Comparison of ENCODE assay signal across 12 cellular contexts in the genomic region with DNA sequence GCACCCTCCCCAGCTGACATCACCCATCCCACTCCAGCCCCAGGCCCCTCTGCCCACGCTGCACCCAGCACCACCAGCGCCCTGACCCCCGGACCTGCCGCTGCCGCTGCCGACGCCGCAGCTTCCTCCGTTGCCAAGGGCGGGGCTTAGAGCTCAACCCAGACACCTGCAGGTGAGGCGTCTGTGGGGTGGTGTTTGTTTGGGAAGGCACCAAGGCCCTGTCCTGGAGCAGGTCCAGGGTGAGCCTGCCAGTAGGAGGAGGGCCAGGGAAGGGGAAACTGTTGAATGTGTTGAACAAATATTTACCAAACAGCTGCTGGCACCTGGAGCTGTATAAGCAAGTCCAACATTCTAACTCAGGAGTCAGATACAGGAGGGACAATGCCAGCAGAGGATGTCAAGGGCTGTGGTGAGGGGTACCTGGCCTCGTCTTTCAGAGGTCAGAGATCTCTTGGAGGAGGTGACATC. TPM values are rescaled to one million over a fixed set of nuclear protein-coding genes. Genes with fewer than 3 reads are reported as not detected.
DNase-seq lines count a peak whose midpoint lies in the region; ATAC-seq and TF ChIP-seq lines count a peak whose summit lies in the region.
"Had no signal": no experiment of that assay in that cellular context is flagged by ENCODE, and none has a peak within 500 bp of the region (broad histone marks: within the 10 kb centered on the region; RNA-seq: fewer than 3 reads in every experiment).

No MANE protein-coding gene starts in this region.

- TF ChIP-seq CTCF in OCI-LY3 (IDR thresholded peaks at IDR 0.05; ENCODE audit: low read depth, low read length), result no peak
- TF ChIP-seq CTCF in type B pancreatic cell (conservative IDR thresholded peaks at IDR 0.05), result no peak

- in situ Hi-C loops in HAP-1 (cut with MboI; ENCODE audit: low sequenced_read_pairs), result no loop called here

- peak overlapping the region; percentile 52 for H3K27ac Mint-ChIP-seq in activated naive CD4-positive, alpha-beta T cell treated with anti-CD3 and anti-CD28 coated beads, Interleukin-2, amount 10 ng/mL, durations not matched to agents 7 days and 5 days
- H3K27ac Mint-ChIP-seq in type B pancreatic cell, result peak overlapping the region; percentile 76

- H3K4me1 ChIP-seq in OCI-LY3 (ENCODE audit: low read length), result peaks cover 56% of the 10 kb centered on the region
- peaks cover 23% of the 10 kb centered on the region for H3K4me1 ChIP-seq in HAP-1

- peak overlapping the region; percentile 47; the same call in 1 of the 2 replicates for H3K9ac ChIP-seq in OCI-LY3 (ENCODE audit: low read length)

- H3K4me3 ChIP-seq in OCI-LY3 (ENCODE audit: low read length), result no peak overlapping the region; the same call in 1 of the 2 replicates
- no peak overlapping the region for H3K4me3 ChIP-seq in HAP-1
- H3K4me3 ChIP-seq: testis had no signal

- H3K4me1 Mint-ChIP-seq in activated naive CD4-positive, alpha-beta T cell treated with anti-CD3 and anti-CD28 coated beads, Interleukin-2, amount 10 ng/mL, durations not matched to agents 7 days and 5 days, result peaks cover 54% of the 10 kb centered on the region
- peaks cover 21% of the 10 kb centered on the region for H3K4me1 Mint-ChIP-seq in type B pancreatic cell (ENCODE audit: unreplicated experiment)

- H3K27me3 ChIP-seq in OCI-LY3 (ENCODE audit: low read depth, low read length) (no peaks in the 10 kb centered on the region), HAP-1 (ENCODE audit: low read depth) (no peaks in the 10 kb centered on the region)
- H3K27me3 ChIP-seq: testis had no signal

- H3K36me3 ChIP-seq in OCI-LY3 (replicated peaks; ENCODE audit: low read depth, low read length), result peaks cover 34% of the 10 kb centered on the region
- peaks cover 21% of the 10 kb centered on the region for H3K36me3 ChIP-seq in HAP-1 (replicated peaks)

- H3K27me3 Mint-ChIP-seq in activated naive CD4-positive, alpha-beta T cell treated with anti-CD3 and anti-CD28 coated beads, Interleukin-2, amount 10 ng/mL, durations not matched to agents 7 days and 5 days, result no peaks in the 10 kb centered on the region
- no peaks in the 10 kb centered on the region for H3K27me3 Mint-ChIP-seq in type B pancreatic cell

- ATAC-seq in left colon, result peak; percentile 32
- ATAC-seq: Panc1 had no signal

- no peak for DNase-seq in activated naive CD4-positive, alpha-beta T cell treated with anti-CD3 and anti-CD28 coated beads, Interleukin-2, amount 10 ng/mL, durations not matched to agents 7 days and 5 days
- no peak for DNase-seq in activated naive CD4-positive, alpha-beta T cell treated with Interleukin-2 at 50 U/mL for 16 hours
- DNase-seq in left colon, result peak; percentile 88 to 94
- DNase-seq in type B pancreatic cell (ENCODE audit: extremely low spot score, unreplicated experiment), result no peak
- DNase-seq in amygdala (lab: John Stamatoyannopoulos, UW), result no peak
- no peak for DNase-seq in HAP-1 (ENCODE audit: low spot score in 2 of 2)
- no peak for DNase-seq in activated CD4-positive, alpha-beta T cell treated with anti-CD3 and anti-CD28 coated beads, Interleukin-2, amount 50 U/mL, for 48 hours
- DNase-seq: cortex of kidney, HCEC 1CT, testis had no signal

- H3K27ac ChIP-seq in OCI-LY3 (ENCODE audit: low read length), result peak overlapping the region; percentile 89
- H3K27ac ChIP-seq: testis had no signal

- H3K79me2 ChIP-seq in OCI-LY3 (ENCODE audit: low read length), result peaks cover 27% of the 10 kb centered on the region

- CTCF ChIA-PET in activated naive CD4-positive, alpha-beta T cell treated with anti-CD3 and anti-CD28 coated beads, Interleukin-2, amount 10 ng/mL, durations not matched to agents 7 days and 5 days (lab: Charles Lee), result interaction anchor here (0.8 to 2.2 kb wide), 3 partner anchors 12 to 67 kb away, joined by 3 to 5 read pairs (median 4); no protein-coding TSS in a partner anchor

- H4K20me1 ChIP-seq in OCI-LY3 (ENCODE audit: insufficient read depth, low read length), result peaks cover 9% of the 10 kb centered on the region; the same call in 1 of the 2 replicates

- H3K36me3 Mint-ChIP-seq in activated naive CD4-positive, alpha-beta T cell treated with anti-CD3 and anti-CD28 coated beads, Interleukin-2, amount 10 ng/mL, durations not matched to agents 7 days and 5 days, result peaks cover 24% of the 10 kb centered on the region
- H3K36me3 Mint-ChIP-seq in type B pancreatic cell, result peaks cover 3% of the 10 kb centered on the region

- no peaks in the 10 kb centered on the region for H3K9me3 Mint-ChIP-seq in activated naive CD4-positive, alpha-beta T cell treated with anti-CD3 and anti-CD28 coated beads, Interleukin-2, amount 10 ng/mL, durations not matched to agents 7 days and 5 days
- H3K9me3 Mint-ChIP-seq in type B pancreatic cell, result no peaks in the 10 kb centered on the region

- H2AFZ ChIP-seq in OCI-LY3 (ENCODE audit: low read depth, low read length), result no peak overlapping the region

- H3K4me2 ChIP-seq in OCI-LY3 (ENCODE audit: low read length), result peak overlapping the region; percentile 48

- intact Hi-C loops in left colon (cut with DNase I, micrococcal nuclease), result no loop called here

- no peak overlapping the region for H3K4me3 Mint-ChIP-seq in activated naive CD4-positive, alpha-beta T cell treated with anti-CD3 and anti-CD28 coated beads, Interleukin-2, amount 10 ng/mL, durations not matched to agents 7 days and 5 days
- H3K4me3 Mint-ChIP-seq in type B pancreatic cell, result peak overlapping the region; percentile 73

- H3K9me3 ChIP-seq in OCI-LY3 (ENCODE audit: insufficient read depth, low read length), result no peaks in the 10 kb centered on the region
- no peaks in the 10 kb centered on the region for H3K9me3 ChIP-seq in HAP-1
- H3K9me3 ChIP-seq: testis had no signal

RNA-seq across cellular contexts. Expression of a gene that starts 3.1 kb away (rescaled TPM):
- total RNA-seq in left colon, result 10 to 100 TPM; 40.8 to 68.8 TPM
- total RNA-seq in type B pancreatic cell (ENCODE audit: low replicate concordance), result 66.3 and 71.8 TPM in 2 replicates

RNA-seq across cellular contexts. Expression of a gene that starts 3.4 kb away (rescaled TPM):
- total RNA-seq in left colon (100 to 1,000 TPM in 1 of 2 donors, 10 to 100 TPM in 1; 78.5 to 104 TPM), type B pancreatic cell (ENCODE audit: low replicate concordance) (52.8 and 69.6 TPM in 2 replicates)

RNA-seq across cellular contexts. Expression of a gene that starts 7.2 kb away (rescaled TPM):
- total RNA-seq in left colon (10 to 100 TPM; 54.8 to 60.6 TPM), type B pancreatic cell (ENCODE audit: low replicate concordance) (48.2 and 50.8 TPM in 2 replicates)

RNA-seq across cellular contexts. Expression of a gene that starts 9.2 kb away (rescaled TPM):
- total RNA-seq in left colon, result 100 to 1,000 TPM in 1 of 2 donors, 10 to 100 TPM in 1; 96.2 to 147 TPM
- total RNA-seq in type B pancreatic cell (ENCODE audit: low replicate concordance), result 187 and 274 TPM in 2 replicates

RNA-seq across cellular contexts. Expression of a gene that starts 11.4 kb away (rescaled TPM):
- total RNA-seq in left colon, result 100 to 1,000 TPM; 116 to 154 TPM
- total RNA-seq in type B pancreatic cell (ENCODE audit: low replicate concordance), result 47.9 and 49.0 TPM in 2 replicates

Comparison
In these comparisons a context has a peak if more than half of its experiments do, and no peak if none do; other contexts are left out.
1. DNase-seq: peak in left colon (2 of 2); none in activated naive CD4-positive, alpha-beta T cell treated with anti-CD3 and anti-CD28 coated beads, Interleukin-2, amount 10 ng/mL, durations not matched to agents 7 days and 5 days (single experiment), activated naive CD4-positive, alpha-beta T cell treated with Interleukin-2 at 50 U/mL for 16 hours (single experiment), type B pancreatic cell (single experiment), amygdala (0 of 56), HAP-1 (0 of 2) and activated CD4-positive, alpha-beta T cell treated with anti-CD3 and anti-CD28 coated beads, Interleukin-2, amount 50 U/mL, for 48 hours (0 of 2).